In genomic region chr4:53959373-53959772, GRCh38 we compare ENCODE assay signal across 27 cellular contexts.
A peak's percentile ranks its signal among the peaks of the same experiment; 100 is the strongest.
DNase-seq lines count a peak whose midpoint lies in the region; ATAC-seq, FAIRE-seq and TF ChIP-seq lines count a peak whose summit lies in the region.
"Had no signal": no experiment of that assay in that cellular context is flagged by ENCODE, and none has a peak within 500 bp of the region (broad histone marks: within the 10 kb centered on the region; RNA-seq: fewer than 3 reads in every experiment).

No MANE protein-coding gene starts in this region.

- peak overlapping the region; percentile 87 for H2BK12ac ChIP-seq in trophoblast cell (ENCODE audit: low read length)

- no peak overlapping the region for H4K8ac ChIP-seq in mesendoderm (ENCODE audit: low read depth, low read length)
- H4K8ac ChIP-seq in trophoblast cell (ENCODE audit: low read depth, low read length): peak overlapping the region; percentile 67

- H3K4me3 ChIP-seq in heart right ventricle (no peak overlapping the region), right atrium auricular region (no peak overlapping the region), kidney (ENCODE audit: low read length in 2 of 2) (no peak overlapping the region), mesendoderm (ENCODE audit: low read length) (no peak overlapping the region), trophoblast cell (ENCODE audit: low read depth, low read length) (no peak overlapping the region)
- H3K4me3 ChIP-seq: BLaER1, GM12878, GM23248, MG63, PC-9 had no signal

- H3K79me2 ChIP-seq in mesendoderm (ENCODE audit: control insufficient read depth, insufficient read depth, low read length) (no peaks in the 10 kb centered on the region), trophoblast cell (ENCODE audit: control insufficient read depth, insufficient read depth, low read length, poor library complexity) (no peaks in the 10 kb centered on the region)

- no peak overlapping the region for H3K4me3 Mint-ChIP-seq in activated CD4-positive, alpha-beta T cell treated with anti-CD3 and anti-CD28 coated beads, Interleukin-2, amount 10 ng/mL, durations not matched to agents 7 days and 5 days
- H3K4me3 Mint-ChIP-seq: H9 had no signal

- peak overlapping the region; percentile 27 for H2AFZ ChIP-seq in trophoblast cell (ENCODE audit: insufficient read depth, low read length, poor library complexity)
- H2AFZ ChIP-seq: GM23248, PC-9 had no signal

- H3K14ac ChIP-seq in trophoblast cell (ENCODE audit: low read length): peak overlapping the region; percentile 39

- H3K4me1 Mint-ChIP-seq in activated CD4-positive, alpha-beta T cell treated with anti-CD3 and anti-CD28 coated beads, Interleukin-2, amount 10 ng/mL, durations not matched to agents 7 days and 5 days: no peaks in the 10 kb centered on the region
- H3K4me1 Mint-ChIP-seq: CD4-positive, CD25-positive, alpha-beta regulatory T cell had no signal

- H2BK120ac ChIP-seq in mesendoderm (ENCODE audit: low read depth, low read length) (no peak overlapping the region), trophoblast cell (ENCODE audit: insufficient read depth, low read length, poor library complexity) (peak overlapping the region; percentile 74)

- WGBS in heart right ventricle, 2 donors: 86 to 87% methylated on average over 9 of the region's 9 CpGs
- no CpG with 5 or more reads among the region's 9 CpGs for WGBS in mesendoderm (ENCODE audit: extremely low coverage, insufficient coverage, low lambda C conversion rate)
- no CpG with 5 or more reads among the region's 9 CpGs for WGBS in trophoblast cell (ENCODE audit: extremely low coverage, insufficient coverage, insufficient read length)

- H3K79me1 ChIP-seq in mesendoderm (ENCODE audit: low read length) (no peaks in the 10 kb centered on the region), trophoblast cell (ENCODE audit: low read length) (peaks cover 15% of the 10 kb centered on the region)

- H4K12ac ChIP-seq in trophoblast cell (ENCODE audit: low read depth, low read length): no peak overlapping the region

- no peaks in the 10 kb centered on the region for H3K9me3 ChIP-seq in heart right ventricle
- no peaks in the 10 kb centered on the region for H3K9me3 ChIP-seq in right atrium auricular region
- no peaks in the 10 kb centered on the region for H3K9me3 ChIP-seq in kidney (ENCODE audit: control insufficient read depth in 1 of 2, low read length in 2 of 2)
- H3K9me3 ChIP-seq in trophoblast cell (ENCODE audit: insufficient read depth, low read depth, low read length): no peaks in the 10 kb centered on the region
- H3K9me3 ChIP-seq: BLaER1, MG63 had no signal

- H3K4me2 ChIP-seq in mesendoderm (ENCODE audit: low read length) (no peak overlapping the region), trophoblast cell (ENCODE audit: low read length) (no peak overlapping the region)
- H3K4me2 ChIP-seq: BLaER1, PC-9 had no signal

- H3K23ac ChIP-seq in mesendoderm (ENCODE audit: low read length): no peak overlapping the region
- H3K23ac ChIP-seq in trophoblast cell (ENCODE audit: low read length): no peak overlapping the region

- TF ChIP-seq CTCF in heart right ventricle (IDR thresholded peaks at IDR 0.05): no peak
- TF ChIP-seq CTCF in right atrium auricular region (IDR thresholded peaks at IDR 0.05): no peak
- TF ChIP-seq CTCF in kidney (IDR thresholded peaks at IDR 0.05; ENCODE audit: borderline replicate concordance, extremely low read depth, insufficient read depth): no peak

- H3K9ac ChIP-seq in kidney (ENCODE audit: low read length in 2 of 2) (no peak overlapping the region), mesendoderm (ENCODE audit: low read length) (no peak overlapping the region), trophoblast cell (ENCODE audit: low read length) (no peak overlapping the region)
- H3K9ac ChIP-seq: BLaER1, GM23248 had no signal

- CTCF ChIA-PET in activated CD4-positive, alpha-beta T cell treated with anti-CD3 and anti-CD28 coated beads, Interleukin-2, amount 10 ng/mL, durations not matched to agents 7 days and 5 days (lab: Charles Lee): interaction anchor here (1.0 kb wide), 1 partner anchor 19 kb away, joined by 4 read pairs; no protein-coding TSS in a partner anchor

- no peak overlapping the region for H4K5ac ChIP-seq in mesendoderm (ENCODE audit: low read length)

- ATAC-seq in heart right ventricle (peak in 6 of 8 donors; percentile 29 to 44 (median 38)), HG03108 (IDR thresholded peaks at IDR 0.05; ENCODE audit: unreplicated experiment) (no peak)
- ATAC-seq: GM12878 had no signal

- H3K36me3 ChIP-seq in heart right ventricle (no peaks in the 10 kb centered on the region), right atrium auricular region (no peaks in the 10 kb centered on the region), kidney (ENCODE audit: control insufficient read depth in 1 of 2, insufficient read depth in 2 of 2, low read length in 2 of 2) (no peaks in the 10 kb centered on the region), mesendoderm (ENCODE audit: control insufficient read depth, insufficient read depth, low read length) (no peaks in the 10 kb centered on the region), trophoblast cell (ENCODE audit: control insufficient read depth in 1 of 2, insufficient read depth in 2 of 2, low read length in 2 of 2) (no peaks in the 10 kb centered on the region)
- H3K36me3 ChIP-seq: BLaER1, MG63 had no signal

- H3K4me1 ChIP-seq in heart right ventricle (peaks cover 0 to 4% (median 0%) of the 10 kb centered on the region in 9 donors), right atrium auricular region (peaks cover 0 to 8% of the 10 kb centered on the region in 2 donors), kidney (ENCODE audit: control insufficient read depth in 1 of 2, insufficient read depth in 1 of 2, low read depth in 1 of 2, low read length in 2 of 2) (no peaks in the 10 kb centered on the region), mesendoderm (ENCODE audit: control insufficient read depth, low read depth, low read length) (peaks cover 6% of the 10 kb centered on the region), trophoblast cell (ENCODE audit: control insufficient read depth in 1 of 2, insufficient read depth in 2 of 2, low read length in 2 of 2) (peaks cover 13 to 42% of the 10 kb centered on the region in 2 experiments)
- H3K4me1 ChIP-seq: BLaER1 had no signal

- no peaks in the 10 kb centered on the region for H3K27me3 ChIP-seq in heart right ventricle
- no peaks in the 10 kb centered on the region for H3K27me3 ChIP-seq in right atrium auricular region
- H3K27me3 ChIP-seq in mesendoderm (ENCODE audit: insufficient read depth, low read length, poor library complexity): no peaks in the 10 kb centered on the region
- H3K27me3 ChIP-seq in trophoblast cell (ENCODE audit: insufficient read depth, low read length): no peaks in the 10 kb centered on the region
- H3K27me3 ChIP-seq: BLaER1, MG63 had no signal

- H3K9me3 Mint-ChIP-seq in activated CD4-positive, alpha-beta T cell treated with anti-CD3 and anti-CD28 coated beads, Interleukin-2, amount 10 ng/mL, durations not matched to agents 7 days and 5 days: no peaks in the 10 kb centered on the region
- H3K9me3 Mint-ChIP-seq: CD4-positive, CD25-positive, alpha-beta regulatory T cell; H9 had no signal

- H3K56ac ChIP-seq in mesendoderm (ENCODE audit: low read length): no peak overlapping the region

- H3K36me3 Mint-ChIP-seq in activated CD4-positive, alpha-beta T cell treated with anti-CD3 and anti-CD28 coated beads, Interleukin-2, amount 10 ng/mL, durations not matched to agents 7 days and 5 days (ENCODE audit: low read depth): no peaks in the 10 kb centered on the region
- H3K36me3 Mint-ChIP-seq: CD4-positive, CD25-positive, alpha-beta regulatory T cell had no signal

- peak overlapping the region; percentile 75 for H4K91ac ChIP-seq in trophoblast cell (ENCODE audit: low read depth, low read length)

- H3K27ac Mint-ChIP-seq in activated CD4-positive, alpha-beta T cell treated with anti-CD3 and anti-CD28 coated beads, Interleukin-2, amount 10 ng/mL, durations not matched to agents 7 days and 5 days: no peak overlapping the region
- H3K27ac Mint-ChIP-seq: CD4-positive, CD25-positive, alpha-beta regulatory T cell had no signal

- no peaks in the 10 kb centered on the region for H3K27me3 Mint-ChIP-seq in activated CD4-positive, alpha-beta T cell treated with anti-CD3 and anti-CD28 coated beads, Interleukin-2, amount 10 ng/mL, durations not matched to agents 7 days and 5 days
- H3K27me3 Mint-ChIP-seq: CD4-positive, CD25-positive, alpha-beta regulatory T cell had no signal

- H3K4ac ChIP-seq in mesendoderm (ENCODE audit: low read depth, low read length) (no peak overlapping the region), trophoblast cell (ENCODE audit: low read depth, low read length) (no peak overlapping the region)

- DNase-seq in heart right ventricle: peak in 1 of 2 donors; percentile 19
- no peak for DNase-seq in right atrium auricular region (ENCODE audit: low spot score)
- peak; percentile 77 for DNase-seq in kidney
- no peak for DNase-seq in mesendoderm
- DNase-seq in trophoblast cell: no peak
- DNase-seq in inferior parietal cortex (ENCODE audit: extremely low spot score): no peak
- DNase-seq in activated CD4-positive, alpha-beta T cell treated with anti-CD3 and anti-CD28 coated beads, Interleukin-2, amount 10 ng/mL, durations not matched to agents 7 days and 5 days: no peak
- DNase-seq: CD4-positive, CD25-positive, alpha-beta regulatory T cell; GM23248; H9; IMR-90; KG1; MG63; NCI-H1105 treated with DMSO at 0.1 percent for 48 hours; NCI-H2029; NCI-H446; NCI-H524 treated with DMSO at 0.1 percent for 48 hours; NCI-H774; NK-92 treated with Interleukin-12 subunit alpha and Interleukin-12 subunit beta, amount 100 ng/mL, for 24 hours; PC-9; RPMI8226; SHP77 had no signal

- intact Hi-C loops in heart right ventricle (cut with DNase I): no loop called here
- intact Hi-C loops in kidney (cut with DNase I): no loop called here

- no peak for FAIRE-seq in kidney (lab: Jason Lieb, UNC)
- FAIRE-seq: G401.6, GM12878, HTR-8/SVneo had no signal

- peak overlapping the region; percentile 39 for H3K18ac ChIP-seq in mesendoderm (ENCODE audit: low read length)
- H3K18ac ChIP-seq in trophoblast cell (ENCODE audit: low read length): peak overlapping the region; percentile 38

- H3K27ac ChIP-seq in heart right ventricle (no peak overlapping the region), right atrium auricular region (no peak overlapping the region), kidney (ENCODE audit: low read depth in 2 of 2, low read length in 2 of 2) (no peak overlapping the region), mesendoderm (ENCODE audit: low read depth, low read length) (no peak overlapping the region), trophoblast cell (ENCODE audit: low read depth, low read length) (peak overlapping the region; percentile 38)
- H3K27ac ChIP-seq: BLaER1, GM23248, PC-9 had no signal

- H2AK5ac ChIP-seq in mesendoderm (ENCODE audit: low read length) (no peak overlapping the region), trophoblast cell (ENCODE audit: low read length) (no peak overlapping the region)

- POLR2A ChIA-PET in activated CD4-positive, alpha-beta T cell treated with anti-CD3 and anti-CD28 coated beads, Interleukin-2, amount 10 ng/mL, durations not matched to agents 7 days and 5 days (lab: Charles Lee): no interaction called here

- no peak overlapping the region for H2BK5ac ChIP-seq in mesendoderm (ENCODE audit: low read length)
- H2BK5ac ChIP-seq in trophoblast cell (ENCODE audit: low read depth, low read length, poor library complexity): peak overlapping the region; percentile 57

- H2BK15ac ChIP-seq in mesendoderm (replicated peaks; ENCODE audit: low read depth): no peak overlapping the region
